30 cellular contexts compared by ENCODE assay signal in genomic region chr4:77209936-77210335, GRCh38.
"Had no signal": no experiment of that assay in that cellular context is flagged by ENCODE, and none has a peak within 500 bp of the region (broad histone marks: within the 10 kb centered on the region; RNA-seq: fewer than 3 reads in every experiment).

No MANE protein-coding gene starts in this region.

- H3K27me3 ChIP-seq: body of pancreas, esophagus muscularis mucosa, gastrocnemius medialis, heart left ventricle had no signal

- H3K27ac ChIP-seq: body of pancreas, esophagus muscularis mucosa, foreskin keratinocyte, gastrocnemius medialis, heart left ventricle, WERI-Rb-1 had no signal

- H3K9me3 ChIP-seq: body of pancreas, esophagus muscularis mucosa, gastrocnemius medialis, heart left ventricle had no signal

- H3K36me3 ChIP-seq: esophagus muscularis mucosa, gastrocnemius medialis, heart left ventricle, WERI-Rb-1 had no signal

- H3K4me3 ChIP-seq: body of pancreas, esophagus muscularis mucosa, gastrocnemius medialis, heart left ventricle had no signal

- ATAC-seq: activated CD4-positive, CD25-positive, alpha-beta regulatory T cell treated with anti-CD3 and anti-CD28 coated beads, Interleukin-2, amount 50 U/mL, for 24 hours; activated CD8-positive, alpha-beta T cell treated with anti-CD3 and anti-CD28 coated beads for 36 hours; activated T-cell treated with anti-CD3 and anti-CD28 coated beads, Interleukin-2, amount 50 U/mL, for 4 hours; activated T-helper 17 cell treated with anti-CD3 and anti-CD28 coated beads, Interleukin-2, amount 50 U/mL, for 72 hours; body of pancreas; effector memory CD8-positive, alpha-beta T cell; foreskin keratinocyte; gastrocnemius medialis; heart left ventricle; T-helper 17 cell had no signal

- H3K4me1 ChIP-seq: body of pancreas, esophagus muscularis mucosa, foreskin keratinocyte, gastrocnemius medialis, heart left ventricle had no signal

- DNase-seq: activated B cell treated with CpG ODN at 0.5 μM for 24 hours; activated CD4-positive, alpha-beta T cell treated with anti-CD3 and anti-CD28 coated beads for 48 hours; activated CD4-positive, alpha-beta T cell treated with anti-CD3 and anti-CD28 coated beads, Interleukin-2, amount 50 U/mL, for 1 hour; activated CD4-positive, alpha-beta T cell treated with anti-CD3 and anti-CD28 coated beads, Interleukin-2, amount 50 U/mL, for 48 hours; activated CD8-positive, alpha-beta memory T cell treated with anti-CD3 and anti-CD28 coated beads for 24 hours; activated CD8-positive, alpha-beta T cell treated with anti-CD3 and anti-CD28 coated beads for 36 hours; activated effector memory CD4-positive, alpha-beta T cell treated with Interleukin-2 at 50 U/mL for 16 hours; activated gamma-delta T cell treated with Interleukin-2 at 50 U/mL for 16 hours; activated naive CD4-positive, alpha-beta T cell treated with anti-CD3 and anti-CD28 coated beads, Interleukin-2, amount 50 U/mL, for 16 hours; activated naive CD4-positive, alpha-beta T cell treated with Interleukin-2 at 50 U/mL for 16 hours; activated T-cell treated with anti-CD3 and anti-CD28 coated beads, Interleukin-2, amount 50 U/mL, for 4 hours; amniotic stem cell; anterior cingulate cortex; body of pancreas; caudate nucleus; cortex of kidney; dermis blood vessel endothelial cell; effector CD4-positive, alpha-beta T cell; effector memory CD8-positive, alpha-beta T cell; erythroblast; foreskin keratinocyte; gastrocnemius medialis; glutamatergic neuron; heart left ventricle; T-helper 17 cell; T1000; WERI-Rb-1 had no signal
